16 cellular contexts compared by ENCODE assay signal in genomic region chr4:87079967-87080366, GRCh38.
A peak's percentile ranks its signal among the peaks of the same experiment; 100 is the strongest.
DNase-seq lines count a peak whose midpoint lies in the region; ATAC-seq and TF ChIP-seq lines count a peak whose summit lies in the region.
"Had no signal": no experiment of that assay in that cellular context is flagged by ENCODE, and none has a peak within 500 bp of the region (broad histone marks: within the 10 kb centered on the region; RNA-seq: fewer than 3 reads in every experiment).

No MANE protein-coding gene starts in this region.

- TF ChIP-seq POLR2A in IMR-90 (IDR thresholded peaks at IDR 0.05; ENCODE audit: low read depth, low read length) = no peak

- H2BK120ac ChIP-seq in IMR-90 (ENCODE audit: low read depth, low read length) = peak overlapping the region; percentile 52; the same call in 1 of the 2 replicates

- H3K36me3 ChIP-seq in IMR-90 (ENCODE audit: control insufficient read depth, insufficient read depth, low read length) (no peaks in the 10 kb centered on the region), ascending aorta (peaks cover 0 to 5% of the 10 kb centered on the region in 2 donors), lower lobe of right lung (peaks cover 11% of the 10 kb centered on the region), A673 (ENCODE audit: insufficient read depth, low read length, poor library complexity, severe bottlenecking) (no peaks in the 10 kb centered on the region)
- H3K36me3 ChIP-seq: pancreas had no signal

- dilution Hi-C loops in IMR-90 (cut with HindIII; ENCODE audit: low sequenced_read_pairs, unreplicated experiment) = no loop called here

- H2AFZ ChIP-seq in IMR-90 (replicated peaks; ENCODE audit: low read length, poor library complexity) = no peak overlapping the region

- in situ Hi-C loops in IMR-90 (cut with MboI; ENCODE audit: low sequenced_read_pairs) = no loop called here

- BruUV-seq in IMR-90 (replicated peaks; lab: Mats Ljungman, UMichigan) (no TSS peak), A673 (replicated peaks; lab: Mats Ljungman, UMichigan) (no TSS peak)

- H3K4me3 Mint-ChIP-seq in stimulated activated memory B cell treated with anti-CD40 and anti-IgM and Interleukin-4, amounts not matched to agents 10 μg/mL and 1 μg/mL and 100 μg/mL, for 72 hours = no peak overlapping the region
- H3K4me3 Mint-ChIP-seq: CD4-positive, CD25-positive, alpha-beta regulatory T cell had no signal

- peak overlapping the region; percentile 6; the same call in 1 of the 2 replicates for H3K56ac ChIP-seq in IMR-90 (ENCODE audit: extremely low read depth, insufficient read depth, low read length)

- peaks cover 5% of the 10 kb centered on the region; the same call in 1 of the 2 replicates for H3K9me1 ChIP-seq in IMR-90 (ENCODE audit: insufficient read depth, low read length)

- H2AK5ac ChIP-seq in IMR-90 (ENCODE audit: low read depth, low read length) = peak overlapping the region; percentile 91; the same call in 1 of the 2 replicates

- H3K27me3 ChIP-seq in IMR-90 (ENCODE audit: control insufficient read depth, insufficient read depth, low read length) (no peaks in the 10 kb centered on the region), ascending aorta (no peaks in the 10 kb centered on the region), lower lobe of right lung (ENCODE audit: low read depth) (no peaks in the 10 kb centered on the region), A673 (replicated peaks; ENCODE audit: insufficient read depth, low read depth, low read length, poor library complexity) (no peaks in the 10 kb centered on the region)
- H3K27me3 ChIP-seq: pancreas had no signal

- no peak overlapping the region for H2AK9ac ChIP-seq in IMR-90 (replicated peaks; ENCODE audit: low read depth, low read length, poor library complexity)

- WGBS in IMR-90 (ENCODE audit: extremely low coverage in 2 of 2, insufficient read length in 1 of 2), 2 experiments = no CpG with 5 or more reads among the region's 2 CpGs

- intact Hi-C loops in IMR-90 (cut with micrococcal nuclease) = loop anchor here (2.0 kb wide), 1 partner anchor 73 kb away; no protein-coding TSS in a partner anchor
- intact Hi-C loops in ascending aorta (cut with DNase I) = loop anchor here (2.0 to 5.0 kb wide), 3 partner anchors 25 to 73 kb away; no protein-coding TSS in a partner anchor
- intact Hi-C loops in lower lobe of right lung (cut with DNase I) = no loop called here
- intact Hi-C loops in A673 (cut with micrococcal nuclease; ENCODE audit: unreplicated experiment) = no loop called here

- H2BK5ac ChIP-seq in IMR-90 (ENCODE audit: low read depth, low read length, poor library complexity, severe bottlenecking) = peak overlapping the region; percentile 84

- H3K4me1 ChIP-seq in IMR-90 (ENCODE audit: control insufficient read depth, insufficient read depth, low read length) = peaks cover 10% of the 10 kb centered on the region
- peaks cover 7 to 39% of the 10 kb centered on the region in 2 donors for H3K4me1 ChIP-seq in ascending aorta
- H3K4me1 ChIP-seq in lower lobe of right lung = peaks cover 70% of the 10 kb centered on the region
- peaks cover 29% of the 10 kb centered on the region for H3K4me1 ChIP-seq in A673 (ENCODE audit: insufficient read depth, low read length, poor library complexity, severe bottlenecking)

- peaks cover 22 to 52% of the 10 kb centered on the region in 2 experiments for H3K79me1 ChIP-seq in IMR-90 (ENCODE audit: low read depth in 1 of 2, low read length in 2 of 2)

- H3K14ac ChIP-seq in IMR-90 (replicated peaks; ENCODE audit: low read depth, low read length) = peak overlapping the region; percentile 42; the same call in 1 of the 2 replicates

- no peaks in the 10 kb centered on the region for H4K20me1 ChIP-seq in IMR-90 (ENCODE audit: insufficient read depth, low read length)

- H3K9me3 ChIP-seq in IMR-90 (ENCODE audit: control insufficient read depth, insufficient read depth, low read length) = no peaks in the 10 kb centered on the region
- H3K9me3 ChIP-seq in ascending aorta = no peaks in the 10 kb centered on the region
- H3K9me3 ChIP-seq in lower lobe of right lung = no peaks in the 10 kb centered on the region
- no peaks in the 10 kb centered on the region for H3K9me3 ChIP-seq in A673 (ENCODE audit: low read depth, low read length, poor library complexity, severe bottlenecking)
- H3K9me3 ChIP-seq: pancreas had no signal

- no peak overlapping the region for H3K9ac ChIP-seq in IMR-90 (ENCODE audit: low read depth, low read length)

- peak overlapping the region; percentile 62 for H3K4ac ChIP-seq in IMR-90 (ENCODE audit: low read depth, low read length)

- ATAC-seq in IMR-90 (ENCODE audit: low read depth) = no peak
- ATAC-seq in lower lobe of right lung = no peak
- ATAC-seq in stimulated activated memory B cell treated with anti-CD40 and anti-IgM and Interleukin-4, amounts not matched to agents 10 μg/mL and 1 μg/mL and 100 μg/mL, for 72 hours = no peak
- ATAC-seq: HCT116, Panc1 had no signal

- H3K27me3 Mint-ChIP-seq in stimulated activated memory B cell treated with anti-CD40 and anti-IgM and Interleukin-4, amounts not matched to agents 10 μg/mL and 1 μg/mL and 100 μg/mL, for 72 hours = no peaks in the 10 kb centered on the region
- H3K27me3 Mint-ChIP-seq: CD4-positive, CD25-positive, alpha-beta regulatory T cell had no signal

- CTCF ChIA-PET in IMR-90 (lab: Yijun Ruan, JAX) (interaction anchor here (1.0 to 2.6 kb wide), 2 partner anchors 10 to 157 kb away, joined by 3 to 10 read pairs; no protein-coding TSS in a partner anchor), A673 (lab: Charles Lee) (no interaction called here)

- peak overlapping the region; percentile 81 for H2BK20ac ChIP-seq in IMR-90 (ENCODE audit: low read depth, low read length)

- 0 out of 3 replicates have a peak overlapping the region, but pooled peaks have one; percentile 38 for H2BK15ac ChIP-seq in IMR-90 (ENCODE audit: low read depth, low read length)

- no peak overlapping the region for H3K27ac Mint-ChIP-seq in stimulated activated memory B cell treated with anti-CD40 and anti-IgM and Interleukin-4, amounts not matched to agents 10 μg/mL and 1 μg/mL and 100 μg/mL, for 72 hours

- H3K23ac ChIP-seq in IMR-90 (ENCODE audit: low read depth, low read length) = peak overlapping the region; percentile 49

- H3K27ac ChIP-seq in IMR-90 (ENCODE audit: insufficient read depth, low read length) = peak overlapping the region; percentile 29; the same call in 1 of the 2 replicates
- peak overlapping the region; percentile 41 to 79 for H3K27ac ChIP-seq in ascending aorta
- H3K27ac ChIP-seq in lower lobe of right lung = peak overlapping the region; percentile 39
- H3K27ac ChIP-seq in substantia nigra (ENCODE audit: low read depth, low read length, poor library complexity, severe bottlenecking) = peak overlapping the region; percentile 84
- no peak overlapping the region for H3K27ac ChIP-seq in A673 (ENCODE audit: low read depth, low read length, poor library complexity, severe bottlenecking)

- peak overlapping the region; percentile 87 for H3K18ac ChIP-seq in IMR-90 (ENCODE audit: low read depth, low read length)

- no peak overlapping the region; the same call in 1 of the 2 replicates for H4K91ac ChIP-seq in IMR-90 (ENCODE audit: insufficient read depth, low read depth, low read length)

- H3K36me3 Mint-ChIP-seq in stimulated activated memory B cell treated with anti-CD40 and anti-IgM and Interleukin-4, amounts not matched to agents 10 μg/mL and 1 μg/mL and 100 μg/mL, for 72 hours = peaks cover 11% of the 10 kb centered on the region

- peaks cover 32% of the 10 kb centered on the region for H3K4me1 Mint-ChIP-seq in stimulated activated memory B cell treated with anti-CD40 and anti-IgM and Interleukin-4, amounts not matched to agents 10 μg/mL and 1 μg/mL and 100 μg/mL, for 72 hours

- H3K9me3 Mint-ChIP-seq in stimulated activated memory B cell treated with anti-CD40 and anti-IgM and Interleukin-4, amounts not matched to agents 10 μg/mL and 1 μg/mL and 100 μg/mL, for 72 hours = no peaks in the 10 kb centered on the region
- H3K9me3 Mint-ChIP-seq: CD4-positive, CD25-positive, alpha-beta regulatory T cell had no signal

- TF ChIP-seq CTCF in IMR-90 (conservative IDR thresholded peaks at IDR 0.05; ENCODE audit: low read depth, low read length) = no peak
- TF ChIP-seq CTCF in ascending aorta (IDR thresholded peaks at IDR 0.05) = no peak
- no peak for TF ChIP-seq CTCF in lower lobe of right lung (IDR thresholded peaks at IDR 0.05)
- no peak for TF ChIP-seq CTCF in A673 (conservative IDR thresholded peaks at IDR 0.05; ENCODE audit: low read depth, low read length)

- peak overlapping the region; percentile 42 for H4K5ac ChIP-seq in IMR-90 (ENCODE audit: low read depth, low read length)

- no peak for TF ChIP-seq RAD21 in IMR-90 (IDR thresholded peaks at IDR 0.05; ENCODE audit: low read length)

- DNase-seq in IMR-90 (no peak), ascending aorta (ENCODE audit: low spot score in 2 of 2) (no peak), lower lobe of right lung (no peak), substantia nigra (lab: John Stamatoyannopoulos, UW) (no peak), NCI-H2171 treated with DMSO at 0.1 percent for 48 hours (lab: John Stamatoyannopoulos, UW) (no peak), A673 (ENCODE audit: low spot score) (no peak), SKM-1 treated with dmso at 0.1 percent for 144 hours (lab: John Stamatoyannopoulos, UW; ENCODE audit: unreplicated experiment) (no peak)
- DNase-seq: activated CD4-positive, alpha-beta T cell treated with anti-CD3 and anti-CD28 coated beads, Interleukin-2, amount 50 U/mL, for 48 hours; CD4-positive, CD25-positive, alpha-beta regulatory T cell; GF-D8; NCI-H1092 treated with DMSO at 0.1 percent for 48 hours; pancreas; stimulated activated CD4-positive, alpha-beta T cell treated with anti-CD3 and anti-CD28 coated beads, Interleukin-2, amount 100 ng/mL, for 48 hours had no signal

- H3K4me2 ChIP-seq in IMR-90 (ENCODE audit: low read depth, low read length) = peak overlapping the region; percentile 14

- H3K4me3 ChIP-seq in IMR-90 (ENCODE audit: insufficient read depth, low read depth, low read length) (no peak overlapping the region), ascending aorta (no peak overlapping the region), lower lobe of right lung (no peak overlapping the region), A673 (ENCODE audit: low read depth, low read length, poor library complexity, severe bottlenecking) (no peak overlapping the region)
- H3K4me3 ChIP-seq: pancreas had no signal

- peak overlapping the region in 1 of 2 experiments; percentile 62; a peak in 1 of 4 replicates for H4K8ac ChIP-seq in IMR-90 (ENCODE audit: low read depth in 2 of 2, low read length in 2 of 2)

- POLR2A ChIA-PET in IMR-90 (lab: Charles Lee; ENCODE audit: unreplicated experiment) (no interaction called here), A673 (lab: Charles Lee; ENCODE audit: low non-redundant PET) (no interaction called here)

TF ChIP-seq in IMR-90, 13 proteins besides CTCF, POLR2A, EP300 and RAD21 (continues in another document):
- no peak for TF ChIP-seq RFX5 (IDR thresholded peaks at IDR 0.05; ENCODE audit: low read depth, low read length)
- TF ChIP-seq MAFK (IDR thresholded peaks at IDR 0.05; ENCODE audit: low read depth, low read length) = no peak
- TF ChIP-seq NFE2L2 (IDR thresholded peaks at IDR 0.05; ENCODE audit: low read depth, low read length) = no peak
- TF ChIP-seq CHD1 (IDR thresholded peaks at IDR 0.05; ENCODE audit: low read depth, low read length) = no peak
- no peak for TF ChIP-seq FOS (IDR thresholded peaks at IDR 0.05; ENCODE audit: low read depth, low read length)
- no peak for TF ChIP-seq RCOR1 (IDR thresholded peaks at IDR 0.05; ENCODE audit: insufficient replicate concordance, low read length)

Comparison
In these comparisons a context has a peak if more than half of its experiments do, and no peak if none do; other contexts are left out.
1. intact Hi-C loops: an anchor here in IMR-90 (2.0 kb wide) and ascending aorta (2.0 to 5.0 kb wide); none called in lower lobe of right lung and A673.